In the genomic region with DNA sequence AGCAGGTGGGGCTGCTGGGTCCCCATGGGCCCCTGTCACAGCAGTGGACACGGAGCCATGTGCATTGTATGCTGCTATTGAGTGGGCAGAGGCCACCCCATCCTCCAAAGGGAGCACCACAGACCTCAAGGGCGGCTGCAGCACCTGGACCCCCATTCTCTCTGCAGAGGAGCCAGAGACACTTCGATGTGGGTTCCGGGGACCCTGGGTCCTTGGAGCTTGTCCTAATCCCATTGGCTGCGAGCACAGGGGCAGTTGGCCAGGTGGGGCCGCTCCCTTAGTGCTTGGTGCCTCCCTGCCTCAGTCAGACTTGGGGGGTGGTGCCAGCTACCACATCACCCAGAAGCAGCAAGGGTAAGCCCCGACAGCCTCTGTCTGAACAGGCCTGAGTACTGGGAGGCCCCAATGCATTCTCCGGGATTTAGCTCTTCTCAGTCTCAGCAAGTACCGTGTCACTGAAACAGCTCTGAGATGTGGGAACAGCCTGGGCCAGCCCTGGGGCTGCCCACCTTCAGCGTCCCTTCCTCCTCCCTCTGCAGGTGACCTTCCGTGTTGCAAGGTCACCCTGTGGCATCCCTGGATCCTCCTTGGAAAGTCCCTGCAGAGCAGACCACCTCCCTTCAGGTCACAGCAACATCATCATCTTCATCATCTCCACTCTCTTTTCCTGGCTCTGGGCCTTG, we compare ENCODE assay signal across 1 cellular context.
TF ChIP-seq lines count a peak whose summit lies in the region.

No MANE protein-coding gene starts in this region.

TF ChIP-seq in HCT116, 20 proteins besides CTCF, POLR2A, EP300 and RAD21:
- TF ChIP-seq JUND (IDR thresholded peaks at IDR 0.05) (no peak), SP1 (IDR thresholded peaks at IDR 0.05; ENCODE audit: low read depth) (no peak), ZFX (IDR thresholded peaks at IDR 0.05) (no peak), ELF1 (IDR thresholded peaks at IDR 0.05; ENCODE audit: borderline replicate concordance, low read depth) (no peak), YY1 (IDR thresholded peaks at IDR 0.05; ENCODE audit: extremely low read depth, insufficient replicate concordance, low read depth, low read length) (no peak), EGR1 (IDR thresholded peaks at IDR 0.05; ENCODE audit: low read depth) (no peak), CEBPB (IDR thresholded peaks at IDR 0.05; ENCODE audit: low read depth) (no peak), ZNF274 (IDR thresholded peaks at IDR 0.05; ENCODE audit: low read depth, low read length) (no peak)
- TF ChIP-seq, protein P1, sequence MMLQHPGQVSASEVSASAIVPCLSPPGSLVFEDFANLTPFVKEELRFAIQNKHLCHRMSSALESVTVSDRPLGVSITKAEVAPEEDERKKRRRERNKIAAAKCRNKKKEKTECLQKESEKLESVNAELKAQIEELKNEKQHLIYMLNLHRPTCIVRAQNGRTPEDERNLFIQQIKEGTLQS (IDR thresholded peaks at IDR 0.05), result no peak
- TF ChIP-seq, protein P2, sequence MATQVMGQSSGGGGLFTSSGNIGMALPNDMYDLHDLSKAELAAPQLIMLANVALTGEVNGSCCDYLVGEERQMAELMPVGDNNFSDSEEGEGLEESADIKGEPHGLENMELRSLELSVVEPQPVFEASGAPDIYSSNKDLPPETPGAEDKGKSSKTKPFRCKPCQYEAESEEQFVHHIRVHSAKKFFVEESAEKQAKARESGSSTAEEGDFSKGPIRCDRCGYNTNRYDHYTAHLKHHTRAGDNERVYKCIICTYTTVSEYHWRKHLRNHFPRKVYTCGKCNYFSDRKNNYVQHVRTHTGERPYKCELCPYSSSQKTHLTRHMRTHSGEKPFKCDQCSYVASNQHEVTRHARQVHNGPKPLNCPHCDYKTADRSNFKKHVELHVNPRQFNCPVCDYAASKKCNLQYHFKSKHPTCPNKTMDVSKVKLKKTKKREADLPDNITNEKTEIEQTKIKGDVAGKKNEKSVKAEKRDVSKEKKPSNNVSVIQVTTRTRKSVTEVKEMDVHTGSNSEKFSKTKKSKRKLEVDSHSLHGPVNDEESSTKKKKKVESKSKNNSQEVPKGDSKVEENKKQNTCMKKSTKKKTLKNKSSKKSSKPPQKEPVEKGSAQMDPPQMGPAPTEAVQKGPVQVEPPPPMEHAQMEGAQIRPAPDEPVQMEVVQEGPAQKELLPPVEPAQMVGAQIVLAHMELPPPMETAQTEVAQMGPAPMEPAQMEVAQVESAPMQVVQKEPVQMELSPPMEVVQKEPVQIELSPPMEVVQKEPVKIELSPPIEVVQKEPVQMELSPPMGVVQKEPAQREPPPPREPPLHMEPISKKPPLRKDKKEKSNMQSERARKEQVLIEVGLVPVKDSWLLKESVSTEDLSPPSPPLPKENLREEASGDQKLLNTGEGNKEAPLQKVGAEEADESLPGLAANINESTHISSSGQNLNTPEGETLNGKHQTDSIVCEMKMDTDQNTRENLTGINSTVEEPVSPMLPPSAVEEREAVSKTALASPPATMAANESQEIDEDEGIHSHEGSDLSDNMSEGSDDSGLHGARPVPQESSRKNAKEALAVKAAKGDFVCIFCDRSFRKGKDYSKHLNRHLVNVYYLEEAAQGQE (IDR thresholded peaks at IDR 0.05; ENCODE audit: low read depth), result no peak
